ENCODE assay signal across 8 cellular contexts in genomic region chr10:28669227-28670173, GRCh38. TPM values are rescaled to one million over a fixed set of nuclear protein-coding genes. Genes with fewer than 3 reads are reported as not detected.
DNase-seq lines count a peak whose midpoint lies in the region; FAIRE-seq and TF ChIP-seq lines count a peak whose summit lies in the region.

No MANE protein-coding gene starts in this region.

- H3K4me3 ChIP-seq in keratinocyte (ENCODE audit: control insufficient read depth in 2 of 3, extremely low read depth in 1 of 3, insufficient read depth in 2 of 3, low read depth in 1 of 3, low read length in 3 of 3) (peak overlapping the region; percentile 28 to 62 (median 33)), testis (peak overlapping the region; percentile 34 to 55)

- H3K27ac ChIP-seq in keratinocyte (ENCODE audit: control insufficient read depth, insufficient read depth, low read length) (no peak overlapping the region), testis (no peak overlapping the region)

- FAIRE-seq in keratinocyte (lab: Jason Lieb, UNC), result no peak

- no peak overlapping the region for H3K9ac ChIP-seq in keratinocyte (ENCODE audit: control insufficient read depth, extremely low read depth, insufficient read depth, low read length)

- H3K9me3 Mint-ChIP-seq in activated T-cell treated with anti-CD3 and anti-CD28 coated beads, Interleukin-2, amount 50 U/mL, for 24 hours, result no peaks in the 10 kb centered on the region
- no peaks in the 10 kb centered on the region for H3K9me3 Mint-ChIP-seq in activated naive CD8-positive, alpha-beta T cell treated with anti-CD3 and anti-CD28 coated beads for 36 hours

- H3K4me1 Mint-ChIP-seq in activated T-cell treated with anti-CD3 and anti-CD28 coated beads, Interleukin-2, amount 50 U/mL, for 24 hours (ENCODE audit: low read depth), result peaks cover 14% of the 10 kb centered on the region
- H3K4me1 Mint-ChIP-seq in activated naive CD8-positive, alpha-beta T cell treated with anti-CD3 and anti-CD28 coated beads for 36 hours, result peaks cover 15% of the 10 kb centered on the region

- 31 to 43% methylated on average over 21 of the region's 21 CpGs for WGBS in testis, 2 donors

- H3K4me2 ChIP-seq in keratinocyte (ENCODE audit: control insufficient read depth, extremely low read depth, insufficient read depth, low read depth, low read length), result peak overlapping the region; percentile 69

- no peak for TF ChIP-seq POLR2A in testis (IDR thresholded peaks at IDR 0.05)

- H3K36me3 ChIP-seq in keratinocyte (ENCODE audit: control insufficient read depth in 2 of 2, extremely low read depth in 1 of 2, insufficient read depth in 2 of 2, low read length in 2 of 2) (no peaks in the 10 kb centered on the region), testis (ENCODE audit: low read depth, missing control alignments) (no peaks in the 10 kb centered on the region)

- intact Hi-C loops in testis (cut with DNase I; ENCODE audit: low total_unique reads), result loop anchor here (10.0 kb wide), 1 partner anchor 325 kb away; no protein-coding TSS in a partner anchor

- DNase-seq in activated T-cell treated with anti-CD3 and anti-CD28 coated beads, Interleukin-2, amount 50 U/mL, for 24 hours, result no peak
- DNase-seq in activated T-cell treated with anti-CD3 and anti-CD28 coated beads, Interleukin-2, amount 50 U/mL, for 1 hour, result no peak
- no peak for DNase-seq in activated naive CD8-positive, alpha-beta T cell treated with anti-CD3 and anti-CD28 coated beads for 36 hours
- DNase-seq in keratinocyte (ENCODE audit: low read depth, low spot score) (no peak), testis (no peak), dermis blood vessel endothelial cell (no peak), NOMO-1 treated with dmso at 0.1 percent for 144 hours (lab: John Stamatoyannopoulos, UW; ENCODE audit: unreplicated experiment) (no peak), SHP77 treated with DMSO at 0.1 percent for 48 hours (lab: John Stamatoyannopoulos, UW) (no peak)

- peak overlapping the region; percentile 73 for H3K4me3 Mint-ChIP-seq in activated T-cell treated with anti-CD3 and anti-CD28 coated beads, Interleukin-2, amount 50 U/mL, for 24 hours
- peak overlapping the region; percentile 74 for H3K4me3 Mint-ChIP-seq in activated naive CD8-positive, alpha-beta T cell treated with anti-CD3 and anti-CD28 coated beads for 36 hours

- H4K20me1 ChIP-seq in keratinocyte (ENCODE audit: control insufficient read depth, extremely low read depth, insufficient read depth, low read length), result no peaks in the 10 kb centered on the region

- no peaks in the 10 kb centered on the region for H3K9me1 ChIP-seq in keratinocyte (ENCODE audit: control insufficient read depth, extremely low read depth, insufficient read depth, low read length)

- H3K27me3 Mint-ChIP-seq in activated T-cell treated with anti-CD3 and anti-CD28 coated beads, Interleukin-2, amount 50 U/mL, for 24 hours, result peaks cover 85% of the 10 kb centered on the region
- peaks cover 84% of the 10 kb centered on the region for H3K27me3 Mint-ChIP-seq in activated naive CD8-positive, alpha-beta T cell treated with anti-CD3 and anti-CD28 coated beads for 36 hours

- H3K9me3 ChIP-seq in keratinocyte (ENCODE audit: control insufficient read depth, low read depth, low read length) (no peaks in the 10 kb centered on the region), testis (no peaks in the 10 kb centered on the region)

- H2AFZ ChIP-seq in keratinocyte (ENCODE audit: control insufficient read depth, low read length), result peak overlapping the region; percentile 36

- H3K27me3 ChIP-seq in keratinocyte (ENCODE audit: control insufficient read depth, extremely low read depth, insufficient read depth, low read length), result peaks cover 36% of the 10 kb centered on the region
- H3K27me3 ChIP-seq in testis, result no peaks in the 10 kb centered on the region

- H3K36me3 Mint-ChIP-seq in activated T-cell treated with anti-CD3 and anti-CD28 coated beads, Interleukin-2, amount 50 U/mL, for 24 hours (ENCODE audit: low read depth), result no peaks in the 10 kb centered on the region
- H3K36me3 Mint-ChIP-seq in activated naive CD8-positive, alpha-beta T cell treated with anti-CD3 and anti-CD28 coated beads for 36 hours, result no peaks in the 10 kb centered on the region

- dilution Hi-C loops in keratinocyte (cut with MboI; ENCODE audit: extremely low pct_ligation_motif_present, low sequenced_read_pairs), result no loop called here

- H3K27ac Mint-ChIP-seq in activated T-cell treated with anti-CD3 and anti-CD28 coated beads, Interleukin-2, amount 50 U/mL, for 24 hours, result no peak overlapping the region
- H3K27ac Mint-ChIP-seq in activated naive CD8-positive, alpha-beta T cell treated with anti-CD3 and anti-CD28 coated beads for 36 hours, result no peak overlapping the region

- H3K79me2 ChIP-seq in keratinocyte (ENCODE audit: control insufficient read depth, insufficient read depth, low read length), result no peaks in the 10 kb centered on the region

- TF ChIP-seq CTCF in keratinocyte (optimal IDR thresholded peaks at IDR 0.05 in 1 of 3, IDR thresholded peaks at IDR 0.05 in 1 of 3, conservative IDR thresholded peaks at IDR 0.05 in 1 of 3; ENCODE audit: extremely low read depth in 1 of 3, insufficient read depth in 2 of 3, low read length in 3 of 3) (no peak), testis (IDR thresholded peaks at IDR 0.05) (no peak)

- H3K4me1 ChIP-seq in keratinocyte (ENCODE audit: control insufficient read depth, extremely low read depth, insufficient read depth, low read length) (peaks cover 5% of the 10 kb centered on the region), testis (peaks cover 5% of the 10 kb centered on the region)

RNA-seq across cellular contexts. Expression of gene BAMBI, which starts 7.8 kb away (rescaled TPM):
- under 1 TPM; 0.44 to 0.68 TPM for total RNA-seq in activated naive CD8-positive, alpha-beta T cell treated with anti-CD3 and anti-CD28 coated beads for 36 hours
- 2.5 to 3.4 TPM (median 2.9 TPM) in 3 replicates for polyA plus RNA-seq in keratinocyte
- 9.9 TPM for polyA plus RNA-seq in keratinocyte (2011; ENCODE audit: low read depth)
- polyA plus RNA-seq in keratinocyte (2011; cell fraction: cytosol; rRNA removed), result 3.5 and 3.6 TPM in 2 replicates
- 7.2 and 9.0 TPM in 2 replicates for polyA plus RNA-seq in keratinocyte (2011; cell fraction: nucleus; rRNA removed)
- polyA plus RNA-seq in keratinocyte (2012; ENCODE audit: low replicate concordance), result 4.1 and 8.8 TPM in 2 replicates
- polyA minus RNA-seq in keratinocyte, result 1.0 to 4.2 TPM (median 1.2 TPM) in 3 replicates
- polyA minus RNA-seq in keratinocyte (2011; cell fraction: cytosol; rRNA and poly(A)+ RNA removed), result 3.1 TPM
- 2.6 and 2.9 TPM in 2 replicates for polyA minus RNA-seq in keratinocyte (2011; cell fraction: nucleus; rRNA and poly(A)+ RNA removed)
- total RNA-seq in testis, result 10 to 100 TPM; 49.7 to 59.6 TPM
- polyA plus RNA-seq in testis (ENCODE audit: insufficient read depth, low read depth, low replicate concordance), result 24.4 TPM
- total RNA-seq in dermis blood vessel endothelial cell, result 2.4 and 3.8 TPM in 2 replicates

Comparison
In these comparisons a context has a peak if more than half of its experiments do, and no peak if none do; other contexts are left out.
1. RNA of gene BAMBI, which starts 7.8 kb away (total RNA-seq): 49.7 to 59.6 TPM in testis; 2.4 to 3.8 TPM in dermis blood vessel endothelial cell and 0.44 to 0.68 TPM in activated naive CD8-positive, alpha-beta T cell treated with anti-CD3 and anti-CD28 coated beads for 36 hours; every median in the first group is over 10 times any median in the second.